ENCODE assay signal across 22 cellular contexts in genomic region chr6:68144667-68145066, GRCh38.
"Had no signal": no experiment of that assay in that cellular context is flagged by ENCODE, and none has a peak within 500 bp of the region (broad histone marks: within the 10 kb centered on the region; RNA-seq: fewer than 3 reads in every experiment).

No MANE protein-coding gene starts in this region.

- H3K4me3 ChIP-seq: cardiac muscle cell had no signal

- H3K27me3 ChIP-seq: brain microvascular endothelial cell, cardiac muscle cell had no signal

- H3K27ac ChIP-seq: brain microvascular endothelial cell, cardiac muscle cell had no signal

- DNase-seq: activated CD4-positive, alpha-beta memory T cell treated with anti-CD3 and anti-CD28 coated beads, Interleukin-2, amount 10 ng/mL, durations not matched to agents 7 days and 5 days; activated CD4-positive, alpha-beta T cell treated with anti-CD3 and anti-CD28 coated beads for 36 hours; activated CD4-positive, alpha-beta T cell treated with anti-CD3 and anti-CD28 coated beads, Interleukin-2, amount 50 U/mL, for 1 hour; activated CD4-positive, CD25-positive, alpha-beta regulatory T cell; activated gamma-delta T cell treated with Interleukin-2 at 50 U/mL for 16 hours; activated naive CD4-positive, alpha-beta T cell treated with anti-CD3 and anti-CD28 coated beads, Interleukin-2, amount 10 ng/mL, durations not matched to agents 7 days and 5 days; activated naive CD8-positive, alpha-beta T cell treated with anti-CD3 and anti-CD28 coated beads for 36 hours; activated T-cell treated with anti-CD3 and anti-CD28 coated beads for 4 hours; activated T-cell treated with anti-CD3 and anti-CD28 coated beads, Interleukin-2, amount 50 U/mL, for 48 hours; brain microvascular endothelial cell; MM.1S; NCI-H1105; NCI-H1436; NCI-H1694 treated with DMSO at 0.1 percent for 48 hours; NCI-H2029 treated with DMSO at 0.1 percent for 48 hours; NCI-H345; NCI-H510A; NCI-H526 treated with DMSO at 0.1 percent for 48 hours; SIG-M5; T-cell; T-helper 2 cell had no signal

- H3K36me3 ChIP-seq: brain microvascular endothelial cell, cardiac muscle cell had no signal
